8 cellular contexts compared by ENCODE assay signal in genomic region chr1:3483801-3484444, GRCh38. TPM values are rescaled to one million over a fixed set of nuclear protein-coding genes. Genes with fewer than 3 reads are reported as not detected.
DNase-seq lines count a peak whose midpoint lies in the region; ATAC-seq, FAIRE-seq and TF ChIP-seq lines count a peak whose summit lies in the region.

No MANE protein-coding gene starts in this region.

- peak overlapping the region; percentile 88 for H3K27ac Mint-ChIP-seq in endodermal cell
- H3K27ac Mint-ChIP-seq in naive thymus-derived CD8-positive, alpha-beta T cell, result peak overlapping the region in 2 of 10 donors; percentile 31 to 59

- H3K9me3 ChIP-seq in endodermal cell (ENCODE audit: control insufficient read depth, low read length), result peaks cover 7% of the 10 kb centered on the region

- H3K27me3 ChIP-seq in endodermal cell (ENCODE audit: control insufficient read depth, insufficient read depth, low read length, poor library complexity, severe bottlenecking), result no peaks in the 10 kb centered on the region

- H3K27me3 Mint-ChIP-seq in endodermal cell (ENCODE audit: insufficient read depth), result no peaks in the 10 kb centered on the region
- H3K27me3 Mint-ChIP-seq in naive thymus-derived CD8-positive, alpha-beta T cell, result peaks cover 0 to 4% (median 0%) of the 10 kb centered on the region in 5 donors

- no peaks in the 10 kb centered on the region for H3K4me1 ChIP-seq in endodermal cell (ENCODE audit: control insufficient read depth, insufficient read depth, low read length)

- peak; percentile 40 to 62 for ATAC-seq in naive thymus-derived CD8-positive, alpha-beta T cell

- no peak for DNase-seq in HFF-Myc (ENCODE audit: extremely low read depth, low read depth)
- DNase-seq in activated CD4-positive, alpha-beta T cell treated with anti-CD3 and anti-CD28 coated beads, Interleukin-2, amount 50 U/mL, for 4 hours, result peak; percentile 22 to 32
- DNase-seq in endodermal cell, result peak; percentile 94
- DNase-seq in naive thymus-derived CD8-positive, alpha-beta T cell, result peak in 6 of 10 donors; percentile 31 to 42 (median 37)
- DNase-seq in urothelium cell line (ENCODE audit: low spot score), result peak; percentile 51
- DNase-seq in dedifferentiated amniotic fluid mesenchymal stem cell (ENCODE audit: extremely low spot score), result no peak
- no peak for DNase-seq in DMS153 (lab: John Stamatoyannopoulos, UW)

- WGBS in endodermal cell (ENCODE audit: insufficient coverage in 1 of 2, insufficient read length in 1 of 2), 2 experiments, result 68 to 78% methylated on average over 19 to 31 of the region's 31 CpGs

- FAIRE-seq in urothelium cell line (lab: Jason Lieb, UNC), result no peak

- no peak overlapping the region for H3K4me3 Mint-ChIP-seq in endodermal cell
- H3K4me3 Mint-ChIP-seq in naive thymus-derived CD8-positive, alpha-beta T cell, result no peak overlapping the region

- no peaks in the 10 kb centered on the region for H3K36me3 ChIP-seq in endodermal cell (ENCODE audit: control insufficient read depth, insufficient read depth, low read length)

- H3K9ac ChIP-seq in endodermal cell (ENCODE audit: extremely low read depth, low read length, poor library complexity, severe bottlenecking), result no peak overlapping the region

- peaks cover 2% of the 10 kb centered on the region for H3K4me1 Mint-ChIP-seq in endodermal cell
- H3K4me1 Mint-ChIP-seq in naive thymus-derived CD8-positive, alpha-beta T cell, result peaks cover 0 to 6% (median 2%) of the 10 kb centered on the region in 4 donors

- H3K9me3 Mint-ChIP-seq in endodermal cell, result peaks cover 11% of the 10 kb centered on the region
- H3K9me3 Mint-ChIP-seq in naive thymus-derived CD8-positive, alpha-beta T cell, result peaks cover 0 to 20% (median 13%) of the 10 kb centered on the region in 9 donors

- POLR2A ChIA-PET in naive thymus-derived CD8-positive, alpha-beta T cell (lab: Charles Lee), result no interaction called here

- no peak overlapping the region for H3K27ac ChIP-seq in C4-2B
- H3K27ac ChIP-seq in endodermal cell (ENCODE audit: low read depth, low read length), result no peak overlapping the region

- TF ChIP-seq CTCF in C4-2B (conservative IDR thresholded peaks at IDR 0.05) (peak; percentile 94), HFF-Myc (IDR thresholded peaks at IDR 0.05; ENCODE audit: low read depth, low read length, missing control alignments) (peak; percentile 88), endodermal cell (conservative IDR thresholded peaks at IDR 0.05) (peak; percentile 92)

- peaks cover 12% of the 10 kb centered on the region for H3K36me3 Mint-ChIP-seq in endodermal cell (ENCODE audit: low read depth)
- peaks cover 0 to 11% (median 10%) of the 10 kb centered on the region in 3 donors for H3K36me3 Mint-ChIP-seq in naive thymus-derived CD8-positive, alpha-beta T cell

- H3K4me3 ChIP-seq in HFF-Myc (replicated peaks; ENCODE audit: low read depth, low read length), result no peak overlapping the region
- no peak overlapping the region for H3K4me3 ChIP-seq in endodermal cell (ENCODE audit: low read length)

RNA-seq across cellular contexts. Expression of gene ARHGEF16, which starts 29.5 kb away (rescaled TPM):
- 10 to 100 TPM; 47.7 to 64.7 TPM for total RNA-seq in endodermal cell
- 8.9 TPM for polyA plus RNA-seq in endodermal cell (2013, experiment 1 of 2)
- polyA plus RNA-seq in endodermal cell (2013, experiment 2 of 2), result 8.4 TPM
- not detected for total RNA-seq in naive thymus-derived CD8-positive, alpha-beta T cell
- polyA plus RNA-seq in naive thymus-derived CD8-positive, alpha-beta T cell, result not detected

Comparison
In these comparisons a context has a peak if more than half of its experiments do, and no peak if none do; other contexts are left out.
1. DNase-seq: peak in activated CD4-positive, alpha-beta T cell treated with anti-CD3 and anti-CD28 coated beads, Interleukin-2, amount 50 U/mL, for 4 hours (2 of 2), endodermal cell (single experiment), naive thymus-derived CD8-positive, alpha-beta T cell (6 of 10) and urothelium cell line (single experiment); none in HFF-Myc (single experiment), dedifferentiated amniotic fluid mesenchymal stem cell (single experiment) and DMS153 (single experiment).
2. RNA of gene ARHGEF16, which starts 29.5 kb away (total RNA-seq): 47.7 to 64.7 TPM in endodermal cell; not detected in naive thymus-derived CD8-positive, alpha-beta T cell; every median in the first group is over 10 times any median in the second.
3. Peak in every context shown above with its lines, with median percentiles within 50 percentile points of each other: CTCF ChIP-seq.